16 cellular contexts compared by ENCODE assay signal in genomic region chr13:94196426-94196825, GRCh38.
"Had no signal": no experiment of that assay in that cellular context is flagged by ENCODE, and none has a peak within 500 bp of the region (broad histone marks: within the 10 kb centered on the region; RNA-seq: fewer than 3 reads in every experiment).

No MANE protein-coding gene starts in this region.

- H3K4me1 ChIP-seq: psoas muscle, stomach, uterus had no signal

- H3K27ac Mint-ChIP-seq: activated B cell treated with CpG ODN at 0.5 μM for 24 hours; activated CD4-positive, alpha-beta T cell treated with anti-CD3 and anti-CD28 coated beads, Interleukin-2, amount 10 ng/mL, durations not matched to agents 7 days and 5 days; activated T-helper 17 cell treated with anti-CD3 and anti-CD28 coated beads, Interleukin-2, amount 50 U/mL, for 72 hours; nephron; T-cell had no signal

- H3K4me1 Mint-ChIP-seq: activated B cell treated with CpG ODN at 0.5 μM for 24 hours; activated CD4-positive, alpha-beta T cell treated with anti-CD3 and anti-CD28 coated beads, Interleukin-2, amount 10 ng/mL, durations not matched to agents 7 days and 5 days; activated T-helper 17 cell treated with anti-CD3 and anti-CD28 coated beads, Interleukin-2, amount 50 U/mL, for 72 hours had no signal

- H3K27ac ChIP-seq: psoas muscle, stomach, uterus had no signal

- DNase-seq: activated B cell treated with CpG ODN at 0.5 μM for 24 hours; activated CD4-positive, alpha-beta T cell treated with anti-CD3 and anti-CD28 coated beads, Interleukin-2, amount 10 ng/mL, durations not matched to agents 7 days and 5 days; activated naive CD4-positive, alpha-beta T cell treated with anti-CD3 and anti-CD28 coated beads, Interleukin-2, amount 50 U/mL, for 16 hours; activated T-cell treated with anti-CD3 and anti-CD28 coated beads for 4 hours; amygdala; head of caudate nucleus; left colon; mucosa of descending colon; psoas muscle; stimulated activated CD4-positive, alpha-beta T cell treated with anti-CD3 and anti-CD28 coated beads, Interleukin-15, amount 100 ng/mL, for 24 hours; stimulated activated CD4-positive, alpha-beta T cell treated with anti-CD3 and anti-CD28 coated beads, Interleukin-4, amount 100 ng/mL, for 4 hours; stomach; T-cell; uterus had no signal

- H3K27me3 Mint-ChIP-seq: activated T-helper 17 cell treated with anti-CD3 and anti-CD28 coated beads, Interleukin-2, amount 50 U/mL, for 72 hours; T-cell had no signal

- H3K27me3 ChIP-seq: stomach, uterus had no signal

- H3K4me3 Mint-ChIP-seq: activated B cell treated with CpG ODN at 0.5 μM for 24 hours; activated CD4-positive, alpha-beta T cell treated with anti-CD3 and anti-CD28 coated beads, Interleukin-2, amount 10 ng/mL, durations not matched to agents 7 days and 5 days; activated T-helper 17 cell treated with anti-CD3 and anti-CD28 coated beads, Interleukin-2, amount 50 U/mL, for 72 hours; nephron; T-cell had no signal

- H3K4me3 ChIP-seq: mucosa of descending colon, psoas muscle, stomach, uterus had no signal

- H3K9me3 ChIP-seq: mucosa of descending colon, psoas muscle, stomach, uterus had no signal

- H3K36me3 ChIP-seq: stomach, uterus had no signal

- H3K36me3 Mint-ChIP-seq: T-cell had no signal

- ATAC-seq: activated T-helper 17 cell treated with anti-CD3 and anti-CD28 coated beads, Interleukin-2, amount 50 U/mL, for 72 hours; left colon; mucosa of descending colon; psoas muscle; T-cell had no signal

- H3K9me3 Mint-ChIP-seq: activated B cell treated with CpG ODN at 0.5 μM for 24 hours; activated CD4-positive, alpha-beta T cell treated with anti-CD3 and anti-CD28 coated beads, Interleukin-2, amount 10 ng/mL, durations not matched to agents 7 days and 5 days; activated T-helper 17 cell treated with anti-CD3 and anti-CD28 coated beads, Interleukin-2, amount 50 U/mL, for 72 hours; nephron; T-cell had no signal
